ENCODE assay signal across 1 cellular context in the genomic region with DNA sequence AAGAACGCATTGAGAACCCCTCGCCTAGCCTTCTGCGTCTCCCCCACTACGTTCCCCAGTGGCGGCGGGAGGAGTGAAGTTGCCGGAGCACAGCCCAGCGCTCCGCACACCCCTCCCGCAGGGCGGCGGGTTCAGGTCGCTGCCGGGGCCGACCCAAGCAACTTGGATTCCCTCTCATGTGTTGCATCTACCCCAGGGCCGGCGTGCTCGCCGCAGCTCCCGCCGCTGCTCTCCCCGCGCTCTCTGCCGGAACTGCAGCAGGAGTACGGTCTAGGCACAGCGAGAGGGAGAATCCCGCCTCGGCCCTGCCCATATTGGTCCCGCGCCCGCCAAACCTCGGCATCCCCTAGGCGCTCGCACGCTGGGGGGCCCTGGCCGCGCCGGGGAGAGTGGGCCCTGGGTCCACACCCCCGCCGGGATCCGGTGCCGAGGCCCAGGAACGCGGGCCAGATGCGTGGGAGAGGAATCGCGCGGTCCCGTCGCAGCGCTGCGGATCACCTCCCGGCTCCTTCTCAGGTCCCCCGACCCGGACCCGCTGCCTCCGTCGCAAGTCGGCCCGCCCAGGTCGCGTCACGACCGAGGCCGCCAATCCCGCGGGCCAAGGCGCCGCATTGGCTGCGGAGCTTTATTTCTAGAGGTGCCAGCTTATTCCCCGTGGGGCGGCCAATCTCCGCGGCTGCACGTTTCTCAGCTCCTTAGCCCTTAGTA.
TF ChIP-seq lines count a peak whose summit lies in the region.

No MANE protein-coding gene starts in this region.

TF ChIP-seq in HepG2, 621 proteins besides CTCF, POLR2A, EP300 and RAD21 (continued from another document and continues in another):
- TF ChIP-seq, protein P1, sequence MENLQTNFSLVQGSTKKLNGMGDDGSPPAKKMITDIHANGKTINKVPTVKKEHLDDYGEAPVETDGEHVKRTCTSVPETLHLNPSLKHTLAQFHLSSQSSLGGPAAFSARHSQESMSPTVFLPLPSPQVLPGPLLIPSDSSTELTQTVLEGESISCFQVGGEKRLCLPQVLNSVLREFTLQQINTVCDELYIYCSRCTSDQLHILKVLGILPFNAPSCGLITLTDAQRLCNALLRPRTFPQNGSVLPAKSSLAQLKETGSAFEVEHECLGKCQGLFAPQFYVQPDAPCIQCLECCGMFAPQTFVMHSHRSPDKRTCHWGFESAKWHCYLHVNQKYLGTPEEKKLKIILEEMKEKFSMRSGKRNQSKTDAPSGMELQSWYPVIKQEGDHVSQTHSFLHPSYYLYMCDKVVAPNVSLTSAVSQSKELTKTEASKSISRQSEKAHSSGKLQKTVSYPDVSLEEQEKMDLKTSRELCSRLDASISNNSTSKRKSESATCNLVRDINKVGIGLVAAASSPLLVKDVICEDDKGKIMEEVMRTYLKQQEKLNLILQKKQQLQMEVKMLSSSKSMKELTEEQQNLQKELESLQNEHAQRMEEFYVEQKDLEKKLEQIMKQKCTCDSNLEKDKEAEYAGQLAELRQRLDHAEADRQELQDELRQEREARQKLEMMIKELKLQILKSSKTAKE (CRISPR knock-in tag; IDR thresholded peaks at IDR 0.05; ENCODE audit: borderline replicate concordance): peak; percentile 50; the same call in 1 of the 2 replicates
- TF ChIP-seq ZNF446 (CRISPR knock-in tag; IDR thresholded peaks at IDR 0.05) (no peak; the same call in 1 of the 2 replicates), ZFP41 (CRISPR knock-in tag; IDR thresholded peaks at IDR 0.05; ENCODE audit: borderline replicate concordance) (no peak), KLF6 (CRISPR knock-in tag; IDR thresholded peaks at IDR 0.05) (no peak), RARA (CRISPR knock-in tag; IDR thresholded peaks at IDR 0.05) (no peak; the same call in 1 of the 2 replicates), ZSCAN12 (CRISPR knock-in tag; IDR thresholded peaks at IDR 0.05) (no peak), ZNF33A (CRISPR knock-in tag; IDR thresholded peaks at IDR 0.05; ENCODE audit: borderline replicate concordance) (no peak), ZNF33B (CRISPR knock-in tag; IDR thresholded peaks at IDR 0.05) (no peak), SIX4 (CRISPR knock-in tag; IDR thresholded peaks at IDR 0.05) (0 out of 2 replicates have a peak, but pooled peaks have one; percentile 5), NFRKB (IDR thresholded peaks at IDR 0.05) (no peak), NRL (CRISPR knock-in tag; IDR thresholded peaks at IDR 0.05; ENCODE audit: borderline replicate concordance) (peak; percentile 46; the same call in 1 of the 2 replicates), ZNF160 (CRISPR knock-in tag; IDR thresholded peaks at IDR 0.05) (no peak), CC2D1A (CRISPR knock-in tag; IDR thresholded peaks at IDR 0.05) (no peak), MEIS1 (CRISPR knock-in tag; IDR thresholded peaks at IDR 0.05; ENCODE audit: borderline replicate concordance) (peak; percentile 73; the same call in 1 of the 2 replicates), ZNF720 (CRISPR knock-in tag; IDR thresholded peaks at IDR 0.05) (no peak), NONO (IDR thresholded peaks at IDR 0.05) (no peak), NONO (CRISPR knock-in tag; conservative IDR thresholded peaks at IDR 0.05) (peak; percentile 64; the same call in 1 of the 2 replicates), POLR2AphosphoS5 (IDR thresholded peaks at IDR 0.05; ENCODE audit: low read depth, low read length) (peak; percentile 72), HNRNPUL1 (IDR thresholded peaks at IDR 0.05; ENCODE audit: low read depth, low read length) (no peak), SMARCE1 (IDR thresholded peaks at IDR 0.05; ENCODE audit: borderline replicate concordance) (no peak), ZMYM4 (CRISPR knock-in tag; IDR thresholded peaks at IDR 0.05) (peak; percentile 84), ZBTB21 (CRISPR knock-in tag; IDR thresholded peaks at IDR 0.05) (no peak), ZNF556 (CRISPR knock-in tag; IDR thresholded peaks at IDR 0.05; ENCODE audit: borderline replicate concordance) (peak; percentile 42; the same call in 1 of the 2 replicates), ATF7-NPFF (CRISPR knock-in tag; IDR thresholded peaks at IDR 0.05; ENCODE audit: low read depth) (peak; percentile 63), NR3C1 (CRISPR knock-in tag; IDR thresholded peaks at IDR 0.05) (no peak), PAWR (CRISPR knock-in tag; IDR thresholded peaks at IDR 0.05; ENCODE audit: borderline replicate concordance) (no peak), ZNF749 (CRISPR knock-in tag; IDR thresholded peaks at IDR 0.05; ENCODE audit: borderline replicate concordance) (no peak), DR1 (CRISPR knock-in tag; IDR thresholded peaks at IDR 0.05) (peak; percentile 22; the same call in 1 of the 2 replicates), SATB2 (CRISPR knock-in tag; IDR thresholded peaks at IDR 0.05) (no peak), ZFP36L2 (CRISPR knock-in tag; IDR thresholded peaks at IDR 0.05) (no peak), ZNF350 (CRISPR knock-in tag; IDR thresholded peaks at IDR 0.05; ENCODE audit: borderline replicate concordance, low read depth) (no peak), BORCS8-MEF2B (CRISPR knock-in tag; IDR thresholded peaks at IDR 0.05) (peak; percentile 41; the same call in 1 of the 2 replicates)
- TF ChIP-seq, protein P2, sequence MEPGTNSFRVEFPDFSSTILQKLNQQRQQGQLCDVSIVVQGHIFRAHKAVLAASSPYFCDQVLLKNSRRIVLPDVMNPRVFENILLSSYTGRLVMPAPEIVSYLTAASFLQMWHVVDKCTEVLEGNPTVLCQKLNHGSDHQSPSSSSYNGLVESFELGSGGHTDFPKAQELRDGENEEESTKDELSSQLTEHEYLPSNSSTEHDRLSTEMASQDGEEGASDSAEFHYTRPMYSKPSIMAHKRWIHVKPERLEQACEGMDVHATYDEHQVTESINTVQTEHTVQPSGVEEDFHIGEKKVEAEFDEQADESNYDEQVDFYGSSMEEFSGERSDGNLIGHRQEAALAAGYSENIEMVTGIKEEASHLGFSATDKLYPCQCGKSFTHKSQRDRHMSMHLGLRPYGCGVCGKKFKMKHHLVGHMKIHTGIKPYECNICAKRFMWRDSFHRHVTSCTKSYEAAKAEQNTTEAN (CRISPR knock-in tag; conservative IDR thresholded peaks at IDR 0.05): no peak
- TF ChIP-seq, protein P3, sequence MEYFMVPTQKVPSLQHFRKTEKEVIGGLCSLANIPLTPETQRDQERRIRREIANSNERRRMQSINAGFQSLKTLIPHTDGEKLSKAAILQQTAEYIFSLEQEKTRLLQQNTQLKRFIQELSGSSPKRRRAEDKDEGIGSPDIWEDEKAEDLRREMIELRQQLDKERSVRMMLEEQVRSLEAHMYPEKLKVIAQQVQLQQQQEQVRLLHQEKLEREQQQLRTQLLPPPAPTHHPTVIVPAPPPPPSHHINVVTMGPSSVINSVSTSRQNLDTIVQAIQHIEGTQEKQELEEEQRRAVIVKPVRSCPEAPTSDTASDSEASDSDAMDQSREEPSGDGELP (IDR thresholded peaks at IDR 0.05; ENCODE audit: borderline replicate concordance, low read depth): no peak
- TF ChIP-seq, protein P4, sequence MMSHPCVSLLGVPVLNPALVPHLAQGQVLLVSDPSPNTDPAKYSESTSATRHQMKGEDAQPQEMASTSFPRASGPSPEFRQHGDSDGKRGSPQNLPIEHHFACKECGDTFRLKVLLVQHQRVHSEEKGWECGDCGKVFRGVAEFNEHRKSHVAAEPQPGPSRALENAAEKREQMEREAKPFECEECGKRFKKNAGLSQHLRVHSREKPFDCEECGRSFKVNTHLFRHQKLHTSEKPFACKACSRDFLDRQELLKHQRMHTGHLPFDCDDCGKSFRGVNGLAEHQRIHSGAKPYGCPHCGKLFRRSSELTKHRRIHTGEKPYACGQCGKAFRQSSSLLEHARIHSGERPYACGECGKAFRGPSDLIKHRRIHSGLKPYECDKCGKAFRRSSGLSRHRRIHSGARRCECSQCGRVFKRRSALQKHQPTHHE (CRISPR knock-in tag; IDR thresholded peaks at IDR 0.05; ENCODE audit: borderline replicate concordance): no peak
- TF ChIP-seq, protein P5, sequence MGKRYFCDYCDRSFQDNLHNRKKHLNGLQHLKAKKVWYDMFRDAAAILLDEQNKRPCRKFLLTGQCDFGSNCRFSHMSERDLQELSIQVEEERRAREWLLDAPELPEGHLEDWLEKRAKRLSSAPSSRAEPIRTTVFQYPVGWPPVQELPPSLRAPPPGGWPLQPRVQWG (CRISPR knock-in tag; IDR thresholded peaks at IDR 0.05; ENCODE audit: borderline replicate concordance, low read depth): no peak
- TF ChIP-seq, protein P6, sequence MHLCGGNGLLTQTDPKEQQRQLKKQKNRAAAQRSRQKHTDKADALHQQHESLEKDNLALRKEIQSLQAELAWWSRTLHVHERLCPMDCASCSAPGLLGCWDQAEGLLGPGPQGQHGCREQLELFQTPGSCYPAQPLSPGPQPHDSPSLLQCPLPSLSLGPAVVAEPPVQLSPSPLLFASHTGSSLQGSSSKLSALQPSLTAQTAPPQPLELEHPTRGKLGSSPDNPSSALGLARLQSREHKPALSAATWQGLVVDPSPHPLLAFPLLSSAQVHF (CRISPR knock-in tag; IDR thresholded peaks at IDR 0.05): 0 out of 2 replicates have a peak, but pooled peaks have one; percentile 3
- TF ChIP-seq, protein P7, sequence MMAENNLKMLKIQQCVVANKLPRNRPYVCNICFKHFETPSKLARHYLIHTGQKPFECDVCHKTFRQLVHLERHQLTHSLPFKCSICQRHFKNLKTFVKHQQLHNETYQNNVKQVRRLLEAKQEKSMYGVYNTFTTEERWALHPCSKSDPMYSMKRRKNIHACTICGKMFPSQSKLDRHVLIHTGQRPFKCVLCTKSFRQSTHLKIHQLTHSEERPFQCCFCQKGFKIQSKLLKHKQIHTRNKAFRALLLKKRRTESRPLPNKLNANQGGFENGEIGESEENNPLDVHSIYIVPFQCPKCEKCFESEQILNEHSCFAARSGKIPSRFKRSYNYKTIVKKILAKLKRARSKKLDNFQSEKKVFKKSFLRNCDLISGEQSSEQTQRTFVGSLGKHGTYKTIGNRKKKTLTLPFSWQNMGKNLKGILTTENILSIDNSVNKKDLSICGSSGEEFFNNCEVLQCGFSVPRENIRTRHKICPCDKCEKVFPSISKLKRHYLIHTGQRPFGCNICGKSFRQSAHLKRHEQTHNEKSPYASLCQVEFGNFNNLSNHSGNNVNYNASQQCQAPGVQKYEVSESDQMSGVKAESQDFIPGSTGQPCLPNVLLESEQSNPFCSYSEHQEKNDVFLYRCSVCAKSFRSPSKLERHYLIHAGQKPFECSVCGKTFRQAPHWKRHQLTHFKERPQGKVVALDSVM (CRISPR knock-in tag; IDR thresholded peaks at IDR 0.05): peak; percentile 38; the same call in 1 of the 2 replicates
- TF ChIP-seq, protein P8, sequence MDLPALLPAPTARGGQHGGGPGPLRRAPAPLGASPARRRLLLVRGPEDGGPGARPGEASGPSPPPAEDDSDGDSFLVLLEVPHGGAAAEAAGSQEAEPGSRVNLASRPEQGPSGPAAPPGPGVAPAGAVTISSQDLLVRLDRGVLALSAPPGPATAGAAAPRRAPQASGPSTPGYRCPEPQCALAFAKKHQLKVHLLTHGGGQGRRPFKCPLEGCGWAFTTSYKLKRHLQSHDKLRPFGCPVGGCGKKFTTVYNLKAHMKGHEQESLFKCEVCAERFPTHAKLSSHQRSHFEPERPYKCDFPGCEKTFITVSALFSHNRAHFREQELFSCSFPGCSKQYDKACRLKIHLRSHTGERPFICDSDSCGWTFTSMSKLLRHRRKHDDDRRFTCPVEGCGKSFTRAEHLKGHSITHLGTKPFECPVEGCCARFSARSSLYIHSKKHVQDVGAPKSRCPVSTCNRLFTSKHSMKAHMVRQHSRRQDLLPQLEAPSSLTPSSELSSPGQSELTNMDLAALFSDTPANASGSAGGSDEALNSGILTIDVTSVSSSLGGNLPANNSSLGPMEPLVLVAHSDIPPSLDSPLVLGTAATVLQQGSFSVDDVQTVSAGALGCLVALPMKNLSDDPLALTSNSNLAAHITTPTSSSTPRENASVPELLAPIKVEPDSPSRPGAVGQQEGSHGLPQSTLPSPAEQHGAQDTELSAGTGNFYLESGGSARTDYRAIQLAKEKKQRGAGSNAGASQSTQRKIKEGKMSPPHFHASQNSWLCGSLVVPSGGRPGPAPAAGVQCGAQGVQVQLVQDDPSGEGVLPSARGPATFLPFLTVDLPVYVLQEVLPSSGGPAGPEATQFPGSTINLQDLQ (CRISPR knock-in tag; IDR thresholded peaks at IDR 0.05): no peak
- TF ChIP-seq, protein P9, sequence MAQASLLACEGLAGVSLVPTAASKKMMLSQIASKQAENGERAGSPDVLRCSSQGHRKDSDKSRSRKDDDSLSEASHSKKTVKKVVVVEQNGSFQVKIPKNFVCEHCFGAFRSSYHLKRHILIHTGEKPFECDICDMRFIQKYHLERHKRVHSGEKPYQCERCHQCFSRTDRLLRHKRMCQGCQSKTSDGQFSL (CRISPR knock-in tag; IDR thresholded peaks at IDR 0.05): no peak
- TF ChIP-seq, protein P10, sequence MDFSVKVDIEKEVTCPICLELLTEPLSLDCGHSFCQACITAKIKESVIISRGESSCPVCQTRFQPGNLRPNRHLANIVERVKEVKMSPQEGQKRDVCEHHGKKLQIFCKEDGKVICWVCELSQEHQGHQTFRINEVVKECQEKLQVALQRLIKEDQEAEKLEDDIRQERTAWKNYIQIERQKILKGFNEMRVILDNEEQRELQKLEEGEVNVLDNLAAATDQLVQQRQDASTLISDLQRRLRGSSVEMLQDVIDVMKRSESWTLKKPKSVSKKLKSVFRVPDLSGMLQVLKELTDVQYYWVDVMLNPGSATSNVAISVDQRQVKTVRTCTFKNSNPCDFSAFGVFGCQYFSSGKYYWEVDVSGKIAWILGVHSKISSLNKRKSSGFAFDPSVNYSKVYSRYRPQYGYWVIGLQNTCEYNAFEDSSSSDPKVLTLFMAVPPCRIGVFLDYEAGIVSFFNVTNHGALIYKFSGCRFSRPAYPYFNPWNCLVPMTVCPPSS (IDR thresholded peaks at IDR 0.05): no peak
- TF ChIP-seq, protein P11, sequence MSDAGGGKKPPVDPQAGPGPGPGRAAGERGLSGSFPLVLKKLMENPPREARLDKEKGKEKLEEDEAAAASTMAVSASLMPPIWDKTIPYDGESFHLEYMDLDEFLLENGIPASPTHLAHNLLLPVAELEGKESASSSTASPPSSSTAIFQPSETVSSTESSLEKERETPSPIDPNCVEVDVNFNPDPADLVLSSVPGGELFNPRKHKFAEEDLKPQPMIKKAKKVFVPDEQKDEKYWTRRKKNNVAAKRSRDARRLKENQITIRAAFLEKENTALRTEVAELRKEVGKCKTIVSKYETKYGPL (CRISPR knock-in tag; IDR thresholded peaks at IDR 0.05): no peak
- TF ChIP-seq, protein P12, sequence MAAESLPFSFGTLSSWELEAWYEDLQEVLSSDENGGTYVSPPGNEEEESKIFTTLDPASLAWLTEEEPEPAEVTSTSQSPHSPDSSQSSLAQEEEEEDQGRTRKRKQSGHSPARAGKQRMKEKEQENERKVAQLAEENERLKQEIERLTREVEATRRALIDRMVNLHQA (CRISPR knock-in tag; IDR thresholded peaks at IDR 0.05): no peak
- TF ChIP-seq, protein P13, sequence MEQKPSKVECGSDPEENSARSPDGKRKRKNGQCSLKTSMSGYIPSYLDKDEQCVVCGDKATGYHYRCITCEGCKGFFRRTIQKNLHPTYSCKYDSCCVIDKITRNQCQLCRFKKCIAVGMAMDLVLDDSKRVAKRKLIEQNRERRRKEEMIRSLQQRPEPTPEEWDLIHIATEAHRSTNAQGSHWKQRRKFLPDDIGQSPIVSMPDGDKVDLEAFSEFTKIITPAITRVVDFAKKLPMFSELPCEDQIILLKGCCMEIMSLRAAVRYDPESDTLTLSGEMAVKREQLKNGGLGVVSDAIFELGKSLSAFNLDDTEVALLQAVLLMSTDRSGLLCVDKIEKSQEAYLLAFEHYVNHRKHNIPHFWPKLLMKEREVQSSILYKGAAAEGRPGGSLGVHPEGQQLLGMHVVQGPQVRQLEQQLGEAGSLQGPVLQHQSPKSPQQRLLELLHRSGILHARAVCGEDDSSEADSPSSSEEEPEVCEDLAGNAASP (CRISPR knock-in tag; IDR thresholded peaks at IDR 0.05; ENCODE audit: borderline replicate concordance): no peak
